Comparison of ENCODE assay signal across 10 cellular contexts in genomic region chr22:43867839-43868652, GRCh38. TPM values are rescaled to one million over a fixed set of nuclear protein-coding genes. Genes with fewer than 3 reads are reported as not detected.
A peak's percentile ranks its signal among the peaks of the same experiment; 100 is the strongest.
DNase-seq lines count a peak whose midpoint lies in the region; ATAC-seq and TF ChIP-seq lines count a peak whose summit lies in the region.
"Had no signal": no experiment of that assay in that cellular context is flagged by ENCODE, and none has a peak within 500 bp of the region (broad histone marks: within the 10 kb centered on the region; RNA-seq: fewer than 3 reads in every experiment).

No MANE protein-coding gene starts in this region.

- TF ChIP-seq CTCF in RWPE1 (conservative IDR thresholded peaks at IDR 0.05; ENCODE audit: low read depth) (no peak), epithelial cell of esophagus (IDR thresholded peaks at IDR 0.05; ENCODE audit: insufficient read depth, low read depth, low read length, missing control alignments) (no peak), mucosa of descending colon (IDR thresholded peaks at IDR 0.05) (no peak)

- ATAC-seq in mucosa of descending colon (peak; percentile 36), HG02884 (IDR thresholded peaks at IDR 0.05; ENCODE audit: unreplicated experiment) (no peak), HG03108 (IDR thresholded peaks at IDR 0.05; ENCODE audit: unreplicated experiment) (no peak)
- ATAC-seq: Panc1 had no signal

- H3K9me3 ChIP-seq in mucosa of descending colon = no peaks in the 10 kb centered on the region
- H3K9me3 ChIP-seq: thoracic aorta had no signal

- intact Hi-C loops in mucosa of descending colon (cut with DNase I, micrococcal nuclease) = no loop called here

- H3K36me3 ChIP-seq in mucosa of descending colon (ENCODE audit: low read depth) = no peaks in the 10 kb centered on the region
- H3K36me3 ChIP-seq: thoracic aorta had no signal

- H3K4me1 ChIP-seq in mucosa of descending colon (ENCODE audit: low read depth) = no peaks in the 10 kb centered on the region

- POLR2A ChIA-PET in RWPE1 (lab: Yijun Ruan, JAX; ENCODE audit: low non-redundant PET) = no interaction called here

- H3K4me3 ChIP-seq in epithelial cell of esophagus (ENCODE audit: low read length) = no peak overlapping the region
- no peak overlapping the region for H3K4me3 ChIP-seq in mucosa of descending colon
- H3K4me3 ChIP-seq: thoracic aorta had no signal

- CTCF ChIA-PET in RWPE1 (lab: Yijun Ruan, JAX) = interaction anchor here (1.4 kb wide), 1 partner anchor 30 kb away, joined by 3 read pairs; no protein-coding TSS in a partner anchor

- no peak overlapping the region for H3K27ac ChIP-seq in RWPE1
- H3K27ac ChIP-seq: thoracic aorta had no signal

- DNase-seq in NOMO-1 treated with DMSO at 0.1 percent for 48 hours (lab: John Stamatoyannopoulos, UW; ENCODE audit: unreplicated experiment) (peak; percentile 7), NOMO-1 treated with dmso at 0.1 percent for 144 hours (lab: John Stamatoyannopoulos, UW; ENCODE audit: unreplicated experiment) (no peak), RWPE1 (ENCODE audit: low spot score) (peak; percentile 36), epithelial cell of esophagus (ENCODE audit: low read depth) (peak; percentile 72), mucosa of descending colon (peak; percentile 33 to 73 (median 63)), NCI-H2081 (lab: John Stamatoyannopoulos, UW) (no peak)

RNA-seq across cellular contexts. Expression of gene SULT4A1, which starts 5.7 kb away (rescaled TPM):
- 1 to 10 TPM in 1 of 3 donors, under 1 TPM in 1, not detected in 1; 0.34 to 4.1 TPM for total RNA-seq in mucosa of descending colon
- total RNA-seq: thoracic aorta had no signal

RNA-seq across cellular contexts. Expression of gene PNPLA5, which starts 23.8 kb away (rescaled TPM):
- total RNA-seq in mucosa of descending colon = not detected
- total RNA-seq: thoracic aorta had no signal

RNA-seq across cellular contexts. Expression of gene PNPLA3, which starts 55.6 kb away (rescaled TPM):
- under 1 TPM; 0.16 to 0.23 (median 0.22) TPM for total RNA-seq in mucosa of descending colon
- total RNA-seq: thoracic aorta had no signal

RNA-seq across cellular contexts. Expression of gene EFCAB6, which starts 55.9 kb away (rescaled TPM):
- 1 to 10 TPM; 1.1 to 1.8 (median 1.7) TPM for total RNA-seq in mucosa of descending colon

Comparison
In these comparisons a context has a peak if more than half of its experiments do, and no peak if none do; other contexts are left out.
1. DNase-seq: peak in NOMO-1 treated with DMSO at 0.1 percent for 48 hours (single experiment), RWPE1 (single experiment), epithelial cell of esophagus (single experiment) and mucosa of descending colon (3 of 3); none in NOMO-1 treated with dmso at 0.1 percent for 144 hours (single experiment) and NCI-H2081 (0 of 2).